In the genomic region with DNA sequence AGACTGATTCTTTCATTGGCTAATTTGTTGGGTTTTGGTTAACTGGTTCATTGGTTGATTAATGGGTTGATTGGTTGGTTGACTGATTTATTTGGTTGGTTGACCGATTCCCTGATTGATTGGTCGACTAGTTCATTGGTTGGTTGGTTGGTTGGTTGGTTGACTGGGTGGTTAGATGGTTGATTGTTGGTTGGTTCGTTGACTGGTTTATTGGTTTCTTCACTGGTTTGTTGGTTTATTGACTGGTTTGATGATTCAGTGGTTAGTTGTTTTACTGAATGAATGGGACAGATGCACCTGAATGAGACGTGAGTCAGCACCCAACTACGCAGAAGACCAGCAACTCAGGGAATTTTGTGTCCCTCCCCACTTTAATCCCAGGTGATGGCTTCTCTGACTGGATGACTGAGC, we compare ENCODE assay signal across 1 cellular context.
TF ChIP-seq lines count a peak whose summit lies in the region.

No MANE protein-coding gene starts in this region.

TF ChIP-seq in SK-N-SH, 30 proteins besides CTCF, POLR2A, EP300 and RAD21:
- TF ChIP-seq, protein P1, sequence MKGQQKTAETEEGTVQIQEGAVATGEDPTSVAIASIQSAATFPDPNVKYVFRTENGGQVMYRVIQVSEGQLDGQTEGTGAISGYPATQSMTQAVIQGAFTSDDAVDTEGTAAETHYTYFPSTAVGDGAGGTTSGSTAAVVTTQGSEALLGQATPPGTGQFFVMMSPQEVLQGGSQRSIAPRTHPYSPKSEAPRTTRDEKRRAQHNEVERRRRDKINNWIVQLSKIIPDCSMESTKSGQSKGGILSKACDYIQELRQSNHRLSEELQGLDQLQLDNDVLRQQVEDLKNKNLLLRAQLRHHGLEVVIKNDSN (IDR thresholded peaks at IDR 0.05; ENCODE audit: borderline replicate concordance, low read depth), result no peak
- TF ChIP-seq FOXM1 (IDR thresholded peaks at IDR 0.05; ENCODE audit: low read depth) (no peak), SIN3A (IDR thresholded peaks at IDR 0.05; ENCODE audit: borderline replicate concordance, low read depth, low read length) (no peak), TAF1 (IDR thresholded peaks at IDR 0.05; ENCODE audit: borderline replicate concordance, low read depth, low read length) (no peak), MEF2A (IDR thresholded peaks at IDR 0.05; ENCODE audit: borderline replicate concordance, low read depth) (no peak), JUND (IDR thresholded peaks at IDR 0.05) (no peak), GATA2 (CRISPR knock-in tag; IDR thresholded peaks at IDR 0.05) (no peak), SMC3 (IDR thresholded peaks at IDR 0.05; ENCODE audit: low read depth, low read length) (no peak), YY1 (IDR thresholded peaks at IDR 0.05; ENCODE audit: low read depth) (no peak), ELF1 (IDR thresholded peaks at IDR 0.05) (no peak), MXI1 (IDR thresholded peaks at IDR 0.05; ENCODE audit: low read depth, low read length) (no peak), TEAD4 (IDR thresholded peaks at IDR 0.05; ENCODE audit: borderline replicate concordance, insufficient read depth) (no peak), NRF1 (IDR thresholded peaks at IDR 0.05; ENCODE audit: low read depth, low read length) (no peak), CHD2 (IDR thresholded peaks at IDR 0.05; ENCODE audit: low read length, partially characterized antibody) (no peak), RCOR1 (IDR thresholded peaks at IDR 0.05; ENCODE audit: low read length) (no peak)
- TF ChIP-seq, protein P2, sequence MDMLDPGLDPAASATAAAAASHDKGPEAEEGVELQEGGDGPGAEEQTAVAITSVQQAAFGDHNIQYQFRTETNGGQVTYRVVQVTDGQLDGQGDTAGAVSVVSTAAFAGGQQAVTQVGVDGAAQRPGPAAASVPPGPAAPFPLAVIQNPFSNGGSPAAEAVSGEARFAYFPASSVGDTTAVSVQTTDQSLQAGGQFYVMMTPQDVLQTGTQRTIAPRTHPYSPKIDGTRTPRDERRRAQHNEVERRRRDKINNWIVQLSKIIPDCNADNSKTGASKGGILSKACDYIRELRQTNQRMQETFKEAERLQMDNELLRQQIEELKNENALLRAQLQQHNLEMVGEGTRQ (IDR thresholded peaks at IDR 0.05; ENCODE audit: borderline replicate concordance, low read depth, low read length), result no peak
